ENCODE assay signal across 2 cellular contexts in the genomic region with DNA sequence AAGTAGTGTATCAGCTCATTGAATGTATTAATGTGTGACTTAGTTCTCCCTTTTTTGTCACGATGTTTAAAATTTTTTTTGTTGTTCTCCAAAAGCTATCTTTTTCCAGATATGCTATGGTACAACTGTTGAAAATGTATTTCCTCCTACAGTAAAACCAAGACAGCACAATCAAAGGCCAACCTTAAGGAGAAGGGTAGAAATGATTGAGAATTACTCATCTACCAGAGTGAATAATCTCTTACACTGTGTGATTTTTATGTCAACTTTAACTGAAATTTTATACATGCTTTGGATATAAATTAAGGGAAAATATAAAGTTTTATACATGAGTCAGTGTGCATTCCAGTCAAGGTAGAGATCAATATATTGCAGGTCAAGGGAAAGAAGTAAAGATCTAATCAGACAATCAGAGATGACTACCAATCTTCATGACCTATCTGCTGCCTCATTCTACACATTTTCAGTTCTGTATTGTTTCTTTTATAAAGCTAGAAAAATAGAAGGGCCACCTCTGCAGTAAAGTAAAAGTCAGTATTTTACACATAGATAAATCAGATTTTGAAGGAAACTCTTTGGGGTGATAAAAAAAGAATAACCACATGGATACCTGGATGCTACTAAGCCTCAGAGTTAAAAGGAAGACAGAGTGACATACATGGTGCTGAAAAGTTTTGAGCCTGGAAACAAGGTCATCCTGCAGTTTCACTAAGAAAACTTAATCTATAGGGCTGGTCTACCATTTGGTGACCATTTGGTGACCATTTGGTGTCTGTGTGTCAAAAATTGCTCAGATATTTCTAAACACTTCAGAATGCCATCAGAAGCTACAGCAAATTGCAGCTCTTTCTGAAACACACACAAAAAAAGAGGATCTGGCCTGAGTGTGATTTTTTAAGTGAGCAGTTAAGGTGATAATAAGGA.
TF ChIP-seq lines count a peak whose summit lies in the region.

No MANE protein-coding gene starts in this region.

TF ChIP-seq in IMR-90, 13 proteins besides CTCF, POLR2A, EP300 and RAD21:
- no peak for TF ChIP-seq NFE2L2 (IDR thresholded peaks at IDR 0.05; ENCODE audit: low read depth, low read length)
- no peak for TF ChIP-seq FOS (IDR thresholded peaks at IDR 0.05; ENCODE audit: low read depth, low read length)
- no peak for TF ChIP-seq CHD1 (IDR thresholded peaks at IDR 0.05; ENCODE audit: low read depth, low read length)
- no peak for TF ChIP-seq RFX5 (IDR thresholded peaks at IDR 0.05; ENCODE audit: low read depth, low read length)
- TF ChIP-seq, protein P1, sequence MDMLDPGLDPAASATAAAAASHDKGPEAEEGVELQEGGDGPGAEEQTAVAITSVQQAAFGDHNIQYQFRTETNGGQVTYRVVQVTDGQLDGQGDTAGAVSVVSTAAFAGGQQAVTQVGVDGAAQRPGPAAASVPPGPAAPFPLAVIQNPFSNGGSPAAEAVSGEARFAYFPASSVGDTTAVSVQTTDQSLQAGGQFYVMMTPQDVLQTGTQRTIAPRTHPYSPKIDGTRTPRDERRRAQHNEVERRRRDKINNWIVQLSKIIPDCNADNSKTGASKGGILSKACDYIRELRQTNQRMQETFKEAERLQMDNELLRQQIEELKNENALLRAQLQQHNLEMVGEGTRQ (IDR thresholded peaks at IDR 0.05; ENCODE audit: low read depth, low read length), result no peak
- no peak for TF ChIP-seq MAZ (IDR thresholded peaks at IDR 0.05; ENCODE audit: borderline replicate concordance, low read depth, low read length)
- no peak for TF ChIP-seq SMC3 (IDR thresholded peaks at IDR 0.05; ENCODE audit: low read depth, low read length)

TF ChIP-seq in endothelial cell of umbilical vein, 7 proteins besides CTCF, POLR2A, EP300 and RAD21:
- TF ChIP-seq FOS (IDR thresholded peaks at IDR 0.05; ENCODE audit: borderline replicate concordance, insufficient read depth, low read length), result no peak
- TF ChIP-seq EZH2 (IDR thresholded peaks at IDR 0.05; ENCODE audit: borderline replicate concordance, low read depth, low read length, severe bottlenecking), result no peak
- TF ChIP-seq, protein P2, sequence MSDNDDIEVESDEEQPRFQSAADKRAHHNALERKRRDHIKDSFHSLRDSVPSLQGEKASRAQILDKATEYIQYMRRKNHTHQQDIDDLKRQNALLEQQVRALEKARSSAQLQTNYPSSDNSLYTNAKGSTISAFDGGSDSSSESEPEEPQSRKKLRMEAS (IDR thresholded peaks at IDR 0.05; ENCODE audit: insufficient read depth, insufficient read length), result no peak
- no peak for TF ChIP-seq GATA2 (IDR thresholded peaks at IDR 0.05; ENCODE audit: insufficient read depth, insufficient read length, low read depth, low read length)
- no peak for TF ChIP-seq POLR2AphosphoS5 (IDR thresholded peaks at IDR 0.05; ENCODE audit: insufficient read depth, low read depth, low read length)
- TF ChIP-seq JUN (IDR thresholded peaks at IDR 0.05; ENCODE audit: borderline replicate concordance, insufficient read depth, insufficient read length, low read depth), result no peak
- TF ChIP-seq MYC (IDR thresholded peaks at IDR 0.05; ENCODE audit: low read depth, low read length), result no peak
TF ChIP-seq in endothelial cell of umbilical vein: peak in this region for 0.
